19 cellular contexts compared by ENCODE assay signal in the genomic region with DNA sequence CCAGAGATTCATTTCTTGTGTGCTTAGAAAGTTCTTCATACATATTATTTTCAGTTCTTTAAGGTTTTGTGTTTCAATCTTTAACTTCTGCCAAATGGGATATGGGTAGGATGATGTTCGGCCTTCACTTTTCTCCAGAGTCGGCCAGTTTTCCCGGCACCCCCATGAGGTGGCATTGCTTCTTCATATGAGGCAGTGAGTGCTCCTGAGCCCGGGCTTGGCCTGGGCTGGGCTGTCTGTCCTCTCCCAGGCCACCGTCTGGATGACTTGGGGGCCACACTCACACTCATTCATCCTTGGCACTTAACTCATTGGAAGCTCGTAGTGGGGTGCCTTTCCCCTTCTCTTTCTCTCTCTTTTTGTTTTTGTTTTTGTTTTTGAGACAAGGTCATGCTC. TPM values are rescaled to one million over a fixed set of nuclear protein-coding genes. Genes with fewer than 3 reads are reported as not detected.
"Had no signal": no experiment of that assay in that cellular context is flagged by ENCODE, and none has a peak within 500 bp of the region (broad histone marks: within the 10 kb centered on the region; RNA-seq: fewer than 3 reads in every experiment).

No MANE protein-coding gene starts in this region.

- H3K4me1 Mint-ChIP-seq: activated CD4-positive, alpha-beta T cell treated with anti-CD3 and anti-CD28 coated beads for 36 hours; naive thymus-derived CD8-positive, alpha-beta T cell; stimulated activated naive CD8-positive, alpha-beta T cell treated with anti-CD3 and anti-CD28 coated beads, Interleukin-15, amount 100 ng/mL, for 72 hours; T-helper 17 cell had no signal

- H3K4me3 Mint-ChIP-seq: activated CD4-positive, alpha-beta memory T cell treated with anti-CD3 and anti-CD28 coated beads, Interleukin-2, amount 10 ng/mL, durations not matched to agents 7 days and 5 days; activated CD4-positive, alpha-beta T cell treated with anti-CD3 and anti-CD28 coated beads for 36 hours; activated naive CD8-positive, alpha-beta T cell; dendritic cell treated with granulocyte-macrophage colony-stimulating factor and Interleukin-4, amounts not matched to agents 40 ng/mL and 50 ng/mL, for 4 days; effector memory CD8-positive, alpha-beta T cell; naive thymus-derived CD8-positive, alpha-beta T cell; stimulated activated naive CD8-positive, alpha-beta T cell treated with anti-CD3 and anti-CD28 coated beads, Interleukin-15, amount 100 ng/mL, for 72 hours; T-helper 17 cell had no signal

- H3K9me3 ChIP-seq: prostate gland, right lobe of liver had no signal

- H3K27ac ChIP-seq: epithelial cell of prostate, prostate gland, right lobe of liver, WERI-Rb-1 had no signal

- DNase-seq: activated CD4-positive, alpha-beta memory T cell treated with anti-CD3 and anti-CD28 coated beads, Interleukin-2, amount 10 ng/mL, durations not matched to agents 7 days and 5 days; activated CD4-positive, alpha-beta T cell treated with anti-CD3 and anti-CD28 coated beads for 36 hours; activated CD8-positive, alpha-beta memory T cell treated with anti-CD3 and anti-CD28 coated beads, Interleukin-2, amount 50 U/mL, for 4 hours; activated gamma-delta T cell; activated T-cell treated with anti-CD3 and anti-CD28 coated beads, Interleukin-2, amount 50 U/mL, for 48 hours; effector memory CD8-positive, alpha-beta T cell; foreskin melanocyte; naive thymus-derived CD8-positive, alpha-beta T cell; occipital lobe; right lobe of liver; stimulated activated CD4-positive, alpha-beta T cell treated with anti-CD3 and anti-CD28 coated beads, Interleukin-1b, Interleukin-23, amount 100 ng/mL, for 48 hours; stimulated activated naive CD8-positive, alpha-beta T cell treated with anti-CD3 and anti-CD28 coated beads, Interleukin-15, amount 100 ng/mL, for 72 hours; T-helper 17 cell; WERI-Rb-1 had no signal

- H3K9me3 Mint-ChIP-seq: activated CD4-positive, alpha-beta memory T cell treated with anti-CD3 and anti-CD28 coated beads, Interleukin-2, amount 10 ng/mL, durations not matched to agents 7 days and 5 days; dendritic cell treated with granulocyte-macrophage colony-stimulating factor and Interleukin-4, amounts not matched to agents 40 ng/mL and 50 ng/mL, for 4 days; effector memory CD8-positive, alpha-beta T cell; naive thymus-derived CD8-positive, alpha-beta T cell; stimulated activated naive CD8-positive, alpha-beta T cell treated with anti-CD3 and anti-CD28 coated beads, Interleukin-15, amount 100 ng/mL, for 72 hours had no signal

- H3K27ac Mint-ChIP-seq: activated CD4-positive, alpha-beta memory T cell treated with anti-CD3 and anti-CD28 coated beads, Interleukin-2, amount 10 ng/mL, durations not matched to agents 7 days and 5 days; activated CD4-positive, alpha-beta T cell treated with anti-CD3 and anti-CD28 coated beads for 36 hours; activated naive CD8-positive, alpha-beta T cell; dendritic cell treated with granulocyte-macrophage colony-stimulating factor and Interleukin-4, amounts not matched to agents 40 ng/mL and 50 ng/mL, for 4 days; T-helper 17 cell had no signal

- H3K4me1 ChIP-seq: right lobe of liver had no signal

- H3K27me3 ChIP-seq: right lobe of liver had no signal

- H3K27me3 Mint-ChIP-seq: activated CD4-positive, alpha-beta memory T cell treated with anti-CD3 and anti-CD28 coated beads, Interleukin-2, amount 10 ng/mL, durations not matched to agents 7 days and 5 days; activated CD4-positive, alpha-beta T cell treated with anti-CD3 and anti-CD28 coated beads for 36 hours; activated naive CD8-positive, alpha-beta T cell; dendritic cell treated with granulocyte-macrophage colony-stimulating factor and Interleukin-4, amounts not matched to agents 40 ng/mL and 50 ng/mL, for 4 days; effector memory CD8-positive, alpha-beta T cell; naive thymus-derived CD8-positive, alpha-beta T cell; stimulated activated naive CD8-positive, alpha-beta T cell treated with anti-CD3 and anti-CD28 coated beads, Interleukin-15, amount 100 ng/mL, for 72 hours; T-helper 17 cell had no signal

- ATAC-seq: activated CD4-positive, alpha-beta T cell treated with anti-CD3 and anti-CD28 coated beads for 36 hours; effector memory CD8-positive, alpha-beta T cell; left lobe of liver; naive thymus-derived CD8-positive, alpha-beta T cell; right lobe of liver; stimulated activated naive CD8-positive, alpha-beta T cell treated with anti-CD3 and anti-CD28 coated beads, Interleukin-15, amount 100 ng/mL, for 72 hours; T-helper 17 cell had no signal

- H3K4me3 ChIP-seq: prostate gland, right lobe of liver had no signal

- H3K36me3 Mint-ChIP-seq: activated naive CD8-positive, alpha-beta T cell; naive thymus-derived CD8-positive, alpha-beta T cell had no signal

RNA-seq across cellular contexts. Expression of gene FADS2, which starts 23.8 kb away (rescaled TPM):
- total RNA-seq: naive thymus-derived CD8-positive, alpha-beta T cell had no signal
